In the genomic region with DNA sequence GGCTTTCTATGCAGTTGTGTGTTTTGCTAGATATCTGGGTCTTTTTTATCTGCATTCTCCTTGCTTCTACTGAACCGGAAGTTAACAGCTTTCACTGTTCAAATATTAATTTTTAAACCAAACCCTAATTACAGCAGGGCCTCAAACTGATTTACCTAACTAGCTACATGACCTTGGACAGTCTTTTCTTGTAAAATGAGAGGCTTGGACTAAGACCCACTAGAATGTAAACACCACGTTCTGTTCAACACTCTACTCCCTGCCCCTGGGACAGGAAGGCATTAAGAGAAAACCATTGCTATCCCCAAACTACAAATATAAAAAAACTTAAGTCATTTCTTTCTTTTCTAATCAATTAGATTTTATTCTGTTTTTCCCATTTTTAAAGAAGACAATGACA, we compare ENCODE assay signal across 1 cellular context.
TF ChIP-seq lines count a peak whose summit lies in the region.

No MANE protein-coding gene starts in this region.

TF ChIP-seq in HepG2, 621 proteins besides CTCF, POLR2A, EP300 and RAD21 (continued from another document and continues in another):
- peak; percentile 15; the same call in 1 of the 2 replicates for TF ChIP-seq BCL6 (CRISPR knock-in tag; IDR thresholded peaks at IDR 0.05)
- TF ChIP-seq ZNF543 (CRISPR knock-in tag; IDR thresholded peaks at IDR 0.05): no peak
- TF ChIP-seq REXO4 (CRISPR knock-in tag; IDR thresholded peaks at IDR 0.05; ENCODE audit: borderline replicate concordance): no peak
- TF ChIP-seq ZKSCAN1 (IDR thresholded peaks at IDR 0.05; ENCODE audit: low read length): no peak
- no peak for TF ChIP-seq TAF1 (CRISPR knock-in tag; IDR thresholded peaks at IDR 0.05)
- peak; percentile 86 for TF ChIP-seq SAP130 (CRISPR knock-in tag; IDR thresholded peaks at IDR 0.05; ENCODE audit: low read depth)
- TF ChIP-seq ZFP1 (CRISPR knock-in tag; IDR thresholded peaks at IDR 0.05): no peak
- TF ChIP-seq NFKB2 (CRISPR knock-in tag; IDR thresholded peaks at IDR 0.05; ENCODE audit: borderline replicate concordance): no peak
- TF ChIP-seq ZNF777 (CRISPR knock-in tag; IDR thresholded peaks at IDR 0.05): no peak
- TF ChIP-seq PHF8 (CRISPR knock-in tag; IDR thresholded peaks at IDR 0.05): no peak
- no peak for TF ChIP-seq SIN3B (IDR thresholded peaks at IDR 0.05; ENCODE audit: low read length)
- peak; percentile 22; the same call in 1 of the 2 replicates for TF ChIP-seq CEBPG (CRISPR knock-in tag; IDR thresholded peaks at IDR 0.05)
- no peak for TF ChIP-seq SNAPC2 (CRISPR knock-in tag; IDR thresholded peaks at IDR 0.05)
- no peak for TF ChIP-seq ZNF251 (CRISPR knock-in tag; IDR thresholded peaks at IDR 0.05)
- no peak for TF ChIP-seq ZNF510 (CRISPR knock-in tag; IDR thresholded peaks at IDR 0.05; ENCODE audit: low read depth)
- TF ChIP-seq, protein P1, sequence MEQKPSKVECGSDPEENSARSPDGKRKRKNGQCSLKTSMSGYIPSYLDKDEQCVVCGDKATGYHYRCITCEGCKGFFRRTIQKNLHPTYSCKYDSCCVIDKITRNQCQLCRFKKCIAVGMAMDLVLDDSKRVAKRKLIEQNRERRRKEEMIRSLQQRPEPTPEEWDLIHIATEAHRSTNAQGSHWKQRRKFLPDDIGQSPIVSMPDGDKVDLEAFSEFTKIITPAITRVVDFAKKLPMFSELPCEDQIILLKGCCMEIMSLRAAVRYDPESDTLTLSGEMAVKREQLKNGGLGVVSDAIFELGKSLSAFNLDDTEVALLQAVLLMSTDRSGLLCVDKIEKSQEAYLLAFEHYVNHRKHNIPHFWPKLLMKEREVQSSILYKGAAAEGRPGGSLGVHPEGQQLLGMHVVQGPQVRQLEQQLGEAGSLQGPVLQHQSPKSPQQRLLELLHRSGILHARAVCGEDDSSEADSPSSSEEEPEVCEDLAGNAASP (CRISPR knock-in tag; IDR thresholded peaks at IDR 0.05; ENCODE audit: borderline replicate concordance): 0 out of 2 replicates have a peak, but pooled peaks have one; percentile 35
- TF ChIP-seq HDAC1 (CRISPR knock-in tag; IDR thresholded peaks at IDR 0.05): peak; percentile 36; the same call in 1 of the 2 replicates
- no peak for TF ChIP-seq ZFY (CRISPR knock-in tag; IDR thresholded peaks at IDR 0.05)
- no peak for TF ChIP-seq ZNF713 (CRISPR knock-in tag; IDR thresholded peaks at IDR 0.05)
- no peak for TF ChIP-seq ZKSCAN8 (CRISPR knock-in tag; IDR thresholded peaks at IDR 0.05; ENCODE audit: borderline replicate concordance)
- TF ChIP-seq ZNF124 (CRISPR knock-in tag; IDR thresholded peaks at IDR 0.05): no peak
- TF ChIP-seq IKZF1 (IDR thresholded peaks at IDR 0.05): no peak
- TF ChIP-seq, protein P2, sequence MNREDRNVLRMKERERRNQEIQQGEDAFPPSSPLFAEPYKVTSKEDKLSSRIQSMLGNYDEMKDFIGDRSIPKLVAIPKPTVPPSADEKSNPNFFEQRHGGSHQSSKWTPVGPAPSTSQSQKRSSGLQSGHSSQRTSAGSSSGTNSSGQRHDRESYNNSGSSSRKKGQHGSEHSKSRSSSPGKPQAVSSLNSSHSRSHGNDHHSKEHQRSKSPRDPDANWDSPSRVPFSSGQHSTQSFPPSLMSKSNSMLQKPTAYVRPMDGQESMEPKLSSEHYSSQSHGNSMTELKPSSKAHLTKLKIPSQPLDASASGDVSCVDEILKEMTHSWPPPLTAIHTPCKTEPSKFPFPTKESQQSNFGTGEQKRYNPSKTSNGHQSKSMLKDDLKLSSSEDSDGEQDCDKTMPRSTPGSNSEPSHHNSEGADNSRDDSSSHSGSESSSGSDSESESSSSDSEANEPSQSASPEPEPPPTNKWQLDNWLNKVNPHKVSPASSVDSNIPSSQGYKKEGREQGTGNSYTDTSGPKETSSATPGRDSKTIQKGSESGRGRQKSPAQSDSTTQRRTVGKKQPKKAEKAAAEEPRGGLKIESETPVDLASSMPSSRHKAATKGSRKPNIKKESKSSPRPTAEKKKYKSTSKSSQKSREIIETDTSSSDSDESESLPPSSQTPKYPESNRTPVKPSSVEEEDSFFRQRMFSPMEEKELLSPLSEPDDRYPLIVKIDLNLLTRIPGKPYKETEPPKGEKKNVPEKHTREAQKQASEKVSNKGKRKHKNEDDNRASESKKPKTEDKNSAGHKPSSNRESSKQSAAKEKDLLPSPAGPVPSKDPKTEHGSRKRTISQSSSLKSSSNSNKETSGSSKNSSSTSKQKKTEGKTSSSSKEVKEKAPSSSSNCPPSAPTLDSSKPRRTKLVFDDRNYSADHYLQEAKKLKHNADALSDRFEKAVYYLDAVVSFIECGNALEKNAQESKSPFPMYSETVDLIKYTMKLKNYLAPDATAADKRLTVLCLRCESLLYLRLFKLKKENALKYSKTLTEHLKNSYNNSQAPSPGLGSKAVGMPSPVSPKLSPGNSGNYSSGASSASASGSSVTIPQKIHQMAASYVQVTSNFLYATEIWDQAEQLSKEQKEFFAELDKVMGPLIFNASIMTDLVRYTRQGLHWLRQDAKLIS (CRISPR knock-in tag; IDR thresholded peaks at IDR 0.05): no peak
- TF ChIP-seq TEAD3 (CRISPR knock-in tag; optimal IDR thresholded peaks at IDR 0.05; ENCODE audit: borderline replicate concordance): peak; percentile 29
- no peak for TF ChIP-seq ZMYM2 (CRISPR knock-in tag; IDR thresholded peaks at IDR 0.05)
- TF ChIP-seq RARA (CRISPR knock-in tag; IDR thresholded peaks at IDR 0.05): peak; percentile 31; the same call in 1 of the 2 replicates
- TF ChIP-seq ZSCAN29 (CRISPR knock-in tag; conservative IDR thresholded peaks at IDR 0.05): no peak
- TF ChIP-seq, protein P3, sequence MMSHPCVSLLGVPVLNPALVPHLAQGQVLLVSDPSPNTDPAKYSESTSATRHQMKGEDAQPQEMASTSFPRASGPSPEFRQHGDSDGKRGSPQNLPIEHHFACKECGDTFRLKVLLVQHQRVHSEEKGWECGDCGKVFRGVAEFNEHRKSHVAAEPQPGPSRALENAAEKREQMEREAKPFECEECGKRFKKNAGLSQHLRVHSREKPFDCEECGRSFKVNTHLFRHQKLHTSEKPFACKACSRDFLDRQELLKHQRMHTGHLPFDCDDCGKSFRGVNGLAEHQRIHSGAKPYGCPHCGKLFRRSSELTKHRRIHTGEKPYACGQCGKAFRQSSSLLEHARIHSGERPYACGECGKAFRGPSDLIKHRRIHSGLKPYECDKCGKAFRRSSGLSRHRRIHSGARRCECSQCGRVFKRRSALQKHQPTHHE (CRISPR knock-in tag; IDR thresholded peaks at IDR 0.05; ENCODE audit: borderline replicate concordance): no peak
- TF ChIP-seq TARDBP (CRISPR knock-in tag; IDR thresholded peaks at IDR 0.05): no peak
- TF ChIP-seq, protein P4, sequence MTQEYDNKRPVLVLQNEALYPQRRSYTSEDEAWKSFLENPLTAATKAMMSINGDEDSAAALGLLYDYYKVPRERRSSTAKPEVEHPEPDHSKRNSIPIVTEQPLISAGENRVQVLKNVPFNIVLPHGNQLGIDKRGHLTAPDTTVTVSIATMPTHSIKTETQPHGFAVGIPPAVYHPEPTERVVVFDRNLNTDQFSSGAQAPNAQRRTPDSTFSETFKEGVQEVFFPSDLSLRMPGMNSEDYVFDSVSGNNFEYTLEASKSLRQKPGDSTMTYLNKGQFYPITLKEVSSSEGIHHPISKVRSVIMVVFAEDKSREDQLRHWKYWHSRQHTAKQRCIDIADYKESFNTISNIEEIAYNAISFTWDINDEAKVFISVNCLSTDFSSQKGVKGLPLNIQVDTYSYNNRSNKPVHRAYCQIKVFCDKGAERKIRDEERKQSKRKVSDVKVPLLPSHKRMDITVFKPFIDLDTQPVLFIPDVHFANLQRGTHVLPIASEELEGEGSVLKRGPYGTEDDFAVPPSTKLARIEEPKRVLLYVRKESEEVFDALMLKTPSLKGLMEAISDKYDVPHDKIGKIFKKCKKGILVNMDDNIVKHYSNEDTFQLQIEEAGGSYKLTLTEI (CRISPR knock-in tag; conservative IDR thresholded peaks at IDR 0.05): no peak
- no peak for TF ChIP-seq NAIF1 (CRISPR knock-in tag; IDR thresholded peaks at IDR 0.05; ENCODE audit: borderline replicate concordance)
- TF ChIP-seq GPN1 (CRISPR knock-in tag; IDR thresholded peaks at IDR 0.05; ENCODE audit: borderline replicate concordance): no peak
- peak; percentile 27; the same call in 1 of the 2 replicates for TF ChIP-seq ZMYM4 (CRISPR knock-in tag; IDR thresholded peaks at IDR 0.05)
- TF ChIP-seq HNRNPH1 (optimal IDR thresholded peaks at IDR 0.05; ENCODE audit: low read depth, low read length): no peak
- TF ChIP-seq, protein P5, sequence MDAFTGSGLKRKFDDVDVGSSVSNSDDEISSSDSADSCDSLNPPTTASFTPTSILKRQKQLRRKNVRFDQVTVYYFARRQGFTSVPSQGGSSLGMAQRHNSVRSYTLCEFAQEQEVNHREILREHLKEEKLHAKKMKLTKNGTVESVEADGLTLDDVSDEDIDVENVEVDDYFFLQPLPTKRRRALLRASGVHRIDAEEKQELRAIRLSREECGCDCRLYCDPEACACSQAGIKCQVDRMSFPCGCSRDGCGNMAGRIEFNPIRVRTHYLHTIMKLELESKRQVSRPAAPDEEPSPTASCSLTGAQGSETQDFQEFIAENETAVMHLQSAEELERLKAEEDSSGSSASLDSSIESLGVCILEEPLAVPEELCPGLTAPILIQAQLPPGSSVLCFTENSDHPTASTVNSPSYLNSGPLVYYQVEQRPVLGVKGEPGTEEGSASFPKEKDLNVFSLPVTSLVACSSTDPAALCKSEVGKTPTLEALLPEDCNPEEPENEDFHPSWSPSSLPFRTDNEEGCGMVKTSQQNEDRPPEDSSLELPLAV (CRISPR knock-in tag; conservative IDR thresholded peaks at IDR 0.05; ENCODE audit: low read depth): no peak
- peak; percentile 48; the same call in 1 of the 2 replicates for TF ChIP-seq DMAP1 (CRISPR knock-in tag; IDR thresholded peaks at IDR 0.05)
- TF ChIP-seq ATRX (CRISPR knock-in tag; IDR thresholded peaks at IDR 0.05; ENCODE audit: borderline replicate concordance): no peak
- no peak for TF ChIP-seq ZNF274 (CRISPR knock-in tag; IDR thresholded peaks at IDR 0.05)
- 0 out of 2 replicates have a peak, but pooled peaks have one; percentile 33 for TF ChIP-seq THAP11 (CRISPR knock-in tag; IDR thresholded peaks at IDR 0.05)
- peak; percentile 57 for TF ChIP-seq ELF3 (CRISPR knock-in tag; IDR thresholded peaks at IDR 0.05)
- TF ChIP-seq CREM (IDR thresholded peaks at IDR 0.05): peak; percentile 39; the same call in 1 of the 2 replicates
- no peak for TF ChIP-seq CREM (CRISPR knock-in tag; IDR thresholded peaks at IDR 0.05)
- TF ChIP-seq, protein P6, sequence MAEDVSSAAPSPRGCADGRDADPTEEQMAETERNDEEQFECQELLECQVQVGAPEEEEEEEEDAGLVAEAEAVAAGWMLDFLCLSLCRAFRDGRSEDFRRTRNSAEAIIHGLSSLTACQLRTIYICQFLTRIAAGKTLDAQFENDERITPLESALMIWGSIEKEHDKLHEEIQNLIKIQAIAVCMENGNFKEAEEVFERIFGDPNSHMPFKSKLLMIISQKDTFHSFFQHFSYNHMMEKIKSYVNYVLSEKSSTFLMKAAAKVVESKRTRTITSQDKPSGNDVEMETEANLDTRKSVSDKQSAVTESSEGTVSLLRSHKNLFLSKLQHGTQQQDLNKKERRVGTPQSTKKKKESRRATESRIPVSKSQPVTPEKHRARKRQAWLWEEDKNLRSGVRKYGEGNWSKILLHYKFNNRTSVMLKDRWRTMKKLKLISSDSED (CRISPR knock-in tag; IDR thresholded peaks at IDR 0.05): no peak
- TF ChIP-seq ZNF263 (CRISPR knock-in tag; IDR thresholded peaks at IDR 0.05): no peak
- TF ChIP-seq POLR2AphosphoS5 (IDR thresholded peaks at IDR 0.05; ENCODE audit: low read depth, low read length): no peak
- no peak for TF ChIP-seq ZNF138 (CRISPR knock-in tag; IDR thresholded peaks at IDR 0.05; ENCODE audit: low read depth)
- no peak for TF ChIP-seq SMARCC2 (IDR thresholded peaks at IDR 0.05)
- peak; percentile 56; the same call in 1 of the 2 replicates for TF ChIP-seq SIX4 (CRISPR knock-in tag; IDR thresholded peaks at IDR 0.05)
- peak; percentile 68 for TF ChIP-seq GATAD2A (CRISPR knock-in tag; IDR thresholded peaks at IDR 0.05)
- TF ChIP-seq ZFP62 (CRISPR knock-in tag; IDR thresholded peaks at IDR 0.05): no peak
- TF ChIP-seq, protein P7, sequence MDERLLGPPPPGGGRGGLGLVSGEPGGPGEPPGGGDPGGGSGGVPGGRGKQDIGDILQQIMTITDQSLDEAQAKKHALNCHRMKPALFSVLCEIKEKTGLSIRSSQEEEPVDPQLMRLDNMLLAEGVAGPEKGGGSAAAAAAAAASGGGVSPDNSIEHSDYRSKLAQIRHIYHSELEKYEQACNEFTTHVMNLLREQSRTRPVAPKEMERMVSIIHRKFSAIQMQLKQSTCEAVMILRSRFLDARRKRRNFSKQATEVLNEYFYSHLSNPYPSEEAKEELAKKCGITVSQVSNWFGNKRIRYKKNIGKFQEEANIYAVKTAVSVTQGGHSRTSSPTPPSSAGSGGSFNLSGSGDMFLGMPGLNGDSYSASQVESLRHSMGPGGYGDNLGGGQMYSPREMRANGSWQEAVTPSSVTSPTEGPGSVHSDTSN (CRISPR knock-in tag; IDR thresholded peaks at IDR 0.05): no peak
- TF ChIP-seq ZBTB7B (CRISPR knock-in tag; IDR thresholded peaks at IDR 0.05): no peak; the same call in 1 of the 2 replicates
- no peak for TF ChIP-seq ZNF768 (CRISPR knock-in tag; IDR thresholded peaks at IDR 0.05)
- no peak for TF ChIP-seq CBX5 (CRISPR knock-in tag; IDR thresholded peaks at IDR 0.05; ENCODE audit: borderline replicate concordance)
- no peak; the same call in 1 of the 2 replicates for TF ChIP-seq ZFX (CRISPR knock-in tag; IDR thresholded peaks at IDR 0.05; ENCODE audit: low read depth)
- TF ChIP-seq RNF2 (conservative IDR thresholded peaks at IDR 0.05; ENCODE audit: low read depth): no peak
- TF ChIP-seq ZNF703 (CRISPR knock-in tag; IDR thresholded peaks at IDR 0.05; ENCODE audit: borderline replicate concordance): no peak
- TF ChIP-seq ZFP37 (CRISPR knock-in tag; IDR thresholded peaks at IDR 0.05; ENCODE audit: borderline replicate concordance): no peak
- TF ChIP-seq ZNF12 (CRISPR knock-in tag; IDR thresholded peaks at IDR 0.05): no peak
- TF ChIP-seq RXRB (CRISPR knock-in tag; IDR thresholded peaks at IDR 0.05; ENCODE audit: borderline replicate concordance): no peak
- no peak; the same call in 1 of the 2 replicates for TF ChIP-seq ZNF556 (CRISPR knock-in tag; IDR thresholded peaks at IDR 0.05; ENCODE audit: borderline replicate concordance)
- TF ChIP-seq MTF1 (CRISPR knock-in tag; IDR thresholded peaks at IDR 0.05): no peak
- no peak for TF ChIP-seq KDM4B (CRISPR knock-in tag; IDR thresholded peaks at IDR 0.05)
- no peak for TF ChIP-seq CBFB (CRISPR knock-in tag; IDR thresholded peaks at IDR 0.05)
- no peak for TF ChIP-seq NFATC3 (CRISPR knock-in tag; IDR thresholded peaks at IDR 0.05)
- TF ChIP-seq RAD51 (IDR thresholded peaks at IDR 0.05; ENCODE audit: borderline replicate concordance): no peak
- TF ChIP-seq ZNF382 (CRISPR knock-in tag; IDR thresholded peaks at IDR 0.05; ENCODE audit: borderline replicate concordance): no peak
